ENCODE assay signal across 26 cellular contexts in the genomic region with DNA sequence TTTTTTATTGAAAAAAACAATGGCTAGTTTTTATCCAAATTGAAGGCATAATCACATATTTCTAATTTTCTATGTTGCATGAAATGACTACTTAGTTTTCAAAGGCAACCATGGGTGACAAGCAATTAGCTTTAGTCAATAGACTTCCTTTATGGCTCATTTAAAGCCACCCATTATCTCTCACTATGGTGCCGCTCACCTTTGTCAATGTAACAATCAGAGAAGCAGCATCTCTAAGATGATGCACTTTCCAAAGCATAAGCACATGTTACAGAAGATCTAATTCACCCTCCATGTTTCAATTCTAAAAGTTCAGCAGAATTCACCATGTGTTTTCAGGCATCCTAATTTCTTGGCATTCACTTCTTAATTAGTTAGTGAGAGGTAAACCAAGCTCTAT.
DNase-seq lines count a peak whose midpoint lies in the region; ATAC-seq and TF ChIP-seq lines count a peak whose summit lies in the region.
"Had no signal": no experiment of that assay in that cellular context is flagged by ENCODE, and none has a peak within 500 bp of the region (broad histone marks: within the 10 kb centered on the region; RNA-seq: fewer than 3 reads in every experiment).

No MANE protein-coding gene starts in this region.

- H3K36me3 ChIP-seq in HUES48 (ENCODE audit: control insufficient read depth, insufficient read depth, low read length) (no peaks in the 10 kb centered on the region), iPS-20b (ENCODE audit: insufficient read depth, low read depth, low read length) (no peaks in the 10 kb centered on the region)
- H3K36me3 ChIP-seq: lower lobe of right lung, ovary, stomach, thyroid gland had no signal

- no peaks in the 10 kb centered on the region for H3K9me3 ChIP-seq in HUES48 (ENCODE audit: control insufficient read depth, insufficient read depth, low read length)
- no peaks in the 10 kb centered on the region for H3K9me3 ChIP-seq in iPS-20b (ENCODE audit: insufficient read depth, low read depth, low read length)
- H3K9me3 ChIP-seq: lower lobe of right lung, ovary, thyroid gland had no signal

- no peak for TF ChIP-seq POLR2A in erythroblast (IDR thresholded peaks at IDR 0.05; ENCODE audit: low read length)

- no peaks in the 10 kb centered on the region for H3K27me3 Mint-ChIP-seq in osteocyte (ENCODE audit: unreplicated experiment)
- H3K27me3 Mint-ChIP-seq: activated CD4-positive, alpha-beta T cell treated with anti-CD3 and anti-CD28 coated beads, Interleukin-2, amount 10 ng/mL, durations not matched to agents 7 days and 5 days; activated CD8-positive, alpha-beta memory T cell treated with anti-CD3 and anti-CD28 coated beads, Interleukin-2, amount 10 ng/mL, durations not matched to agents 7 days and 5 days; natural killer cell treated with Interleukin-12 subunit alpha and Interleukin-12 subunit beta and Interleukin-15 and Interleukin-18, amount 100 ng/mL, for 72 hours had no signal

- peaks cover 20% of the 10 kb centered on the region for H3K4me1 ChIP-seq in HUES48 (ENCODE audit: control insufficient read depth, insufficient read depth, low read length)
- peaks cover 9% of the 10 kb centered on the region; the same call in 1 of the 2 replicates for H3K4me1 ChIP-seq in iPS-20b (ENCODE audit: insufficient read depth, low read length)
- H3K4me1 ChIP-seq: lower lobe of right lung, stomach, thyroid gland had no signal

- H3K27me3 ChIP-seq in HUES48 (ENCODE audit: control insufficient read depth, insufficient read depth, low read length) (no peaks in the 10 kb centered on the region), iPS-20b (ENCODE audit: insufficient read depth, low read length) (no peaks in the 10 kb centered on the region)
- H3K27me3 ChIP-seq: ovary, stomach, thyroid gland had no signal

- TF ChIP-seq CTCF in osteocyte (IDR thresholded peaks at IDR 0.05), result no peak

- H3K4me3 ChIP-seq in HUES48 (ENCODE audit: low read depth, low read length), result peak overlapping the region; percentile 38
- peak overlapping the region; percentile 4; the same call in 1 of the 2 replicates for H3K4me3 ChIP-seq in iPS-20b (ENCODE audit: low read length)
- H3K4me3 ChIP-seq: lower lobe of right lung, ovary, smooth muscle cell, stomach, thyroid gland had no signal

- no peak overlapping the region for H3K27ac Mint-ChIP-seq in osteocyte (ENCODE audit: unreplicated experiment)
- H3K27ac Mint-ChIP-seq: activated CD4-positive, alpha-beta T cell treated with anti-CD3 and anti-CD28 coated beads, Interleukin-2, amount 10 ng/mL, durations not matched to agents 7 days and 5 days; activated CD8-positive, alpha-beta memory T cell treated with anti-CD3 and anti-CD28 coated beads, Interleukin-2, amount 10 ng/mL, durations not matched to agents 7 days and 5 days; activated T-cell treated with anti-CD3 and anti-CD28 coated beads, Interleukin-2, amount 50 U/mL, for 72 hours; natural killer cell treated with Interleukin-12 subunit alpha and Interleukin-12 subunit beta and Interleukin-15 and Interleukin-18, amount 100 ng/mL, for 72 hours had no signal

- no peaks in the 10 kb centered on the region for H3K9me3 Mint-ChIP-seq in osteocyte (ENCODE audit: unreplicated experiment)

- H3K4me1 Mint-ChIP-seq in osteocyte (ENCODE audit: unreplicated experiment), result no peaks in the 10 kb centered on the region
- H3K4me1 Mint-ChIP-seq: activated CD4-positive, alpha-beta T cell treated with anti-CD3 and anti-CD28 coated beads, Interleukin-2, amount 10 ng/mL, durations not matched to agents 7 days and 5 days; activated CD8-positive, alpha-beta memory T cell treated with anti-CD3 and anti-CD28 coated beads, Interleukin-2, amount 10 ng/mL, durations not matched to agents 7 days and 5 days had no signal

- H3K9ac ChIP-seq in HUES48 (ENCODE audit: low read depth, low read length) (no peak overlapping the region), iPS-20b (ENCODE audit: low read depth, low read length) (no peak overlapping the region)

- no peak overlapping the region for H3K4me3 Mint-ChIP-seq in osteocyte (ENCODE audit: unreplicated experiment)
- H3K4me3 Mint-ChIP-seq: activated CD4-positive, alpha-beta T cell treated with anti-CD3 and anti-CD28 coated beads, Interleukin-2, amount 10 ng/mL, durations not matched to agents 7 days and 5 days; activated CD8-positive, alpha-beta memory T cell treated with anti-CD3 and anti-CD28 coated beads, Interleukin-2, amount 10 ng/mL, durations not matched to agents 7 days and 5 days; activated T-cell treated with anti-CD3 and anti-CD28 coated beads, Interleukin-2, amount 50 U/mL, for 72 hours; natural killer cell treated with Interleukin-12 subunit alpha and Interleukin-12 subunit beta and Interleukin-15 and Interleukin-18, amount 100 ng/mL, for 72 hours had no signal

- no peak for ATAC-seq in GM21529 (IDR thresholded peaks at IDR 0.05; ENCODE audit: unreplicated experiment)
- ATAC-seq: activated CD8-positive, alpha-beta memory T cell treated with anti-CD3 and anti-CD28 coated beads, Interleukin-2, amount 10 ng/mL, durations not matched to agents 7 days and 5 days; activated T-cell treated with anti-CD3 and anti-CD28 coated beads, Interleukin-2, amount 50 U/mL, for 72 hours; lower lobe of right lung; natural killer cell treated with Interleukin-12 subunit alpha and Interleukin-12 subunit beta and Interleukin-15 and Interleukin-18, amount 100 ng/mL, for 72 hours had no signal

- no peak overlapping the region for H3K27ac ChIP-seq in HUES48 (ENCODE audit: low read depth, low read length)
- H3K27ac ChIP-seq in iPS-20b (ENCODE audit: low read length), result no peak overlapping the region
- H3K27ac ChIP-seq: lower lobe of right lung, ovary, stomach, thyroid gland had no signal

- DNase-seq in NCI-H187 treated with DMSO at 0.1 percent for 48 hours (lab: John Stamatoyannopoulos, UW), result peak; percentile 89
- DNase-seq in NCI-H774 (lab: John Stamatoyannopoulos, UW), result peak; percentile 6
- DNase-seq in osteocyte (ENCODE audit: extremely low spot score, unreplicated experiment), result no peak
- no peak for DNase-seq in NCI-H524 treated with DMSO at 0.1 percent for 48 hours (lab: John Stamatoyannopoulos, UW)
- no peak for DNase-seq in erythroblast (lab: John Stamatoyannopoulos, UW)
- DNase-seq: activated CD4-positive, alpha-beta T cell treated with anti-CD3 and anti-CD28 coated beads, Interleukin-2, amount 10 ng/mL, durations not matched to agents 7 days and 5 days; activated CD8-positive, alpha-beta memory T cell treated with anti-CD3 and anti-CD28 coated beads, Interleukin-2, amount 10 ng/mL, durations not matched to agents 7 days and 5 days; activated naive CD4-positive, alpha-beta T cell treated with Interleukin-2 at 50 U/mL for 16 hours; activated T-cell treated with anti-CD3 and anti-CD28 coated beads, Interleukin-2, amount 50 U/mL, for 72 hours; C1 segment of cervical spinal cord; dermis blood vessel endothelial cell; hippocampal formation; Karpas-422; kidney glomerular epithelial cell; lower lobe of right lung; NCI-H446 treated with DMSO at 0.1 percent for 48 hours; ovary; SIG-M5; stimulated activated CD4-positive, alpha-beta T cell treated with anti-CD3 and anti-CD28 coated beads, Interleukin-2, amount 100 ng/mL, for 24 hours; stomach; thyroid gland had no signal

- H3K36me3 Mint-ChIP-seq in osteocyte (ENCODE audit: unreplicated experiment), result no peaks in the 10 kb centered on the region
- H3K36me3 Mint-ChIP-seq: activated CD8-positive, alpha-beta memory T cell treated with anti-CD3 and anti-CD28 coated beads, Interleukin-2, amount 10 ng/mL, durations not matched to agents 7 days and 5 days; natural killer cell treated with Interleukin-12 subunit alpha and Interleukin-12 subunit beta and Interleukin-15 and Interleukin-18, amount 100 ng/mL, for 72 hours had no signal

Comparison
In these comparisons a context has a peak if more than half of its experiments do, and no peak if none do; other contexts are left out.
1. DNase-seq: peak in NCI-H187 treated with DMSO at 0.1 percent for 48 hours (single experiment) and NCI-H774 (single experiment); none in osteocyte (single experiment), NCI-H524 treated with DMSO at 0.1 percent for 48 hours (single experiment) and erythroblast (0 of 2).